Comparison of ENCODE assay signal across 15 cellular contexts in genomic region chr1:229158317-229159294, GRCh38.
DNase-seq lines count a peak whose midpoint lies in the region; ATAC-seq and TF ChIP-seq lines count a peak whose summit lies in the region.
"Had no signal": no experiment of that assay in that cellular context is flagged by ENCODE, and none has a peak within 500 bp of the region (broad histone marks: within the 10 kb centered on the region; RNA-seq: fewer than 3 reads in every experiment).

No MANE protein-coding gene starts in this region.

- ATAC-seq in T-helper 17 cell (peak; percentile 33), left colon (peak; percentile 85), HG02763 (IDR thresholded peaks at IDR 0.05; ENCODE audit: unreplicated experiment) (no peak)
- ATAC-seq in activated T-cell treated with anti-CD3 and anti-CD28 coated beads, Interleukin-2, amount 50 U/mL, for 4 hours = no peak
- no peak for ATAC-seq in stimulated activated naive CD8-positive, alpha-beta T cell treated with anti-CD3 and anti-CD28 coated beads, Interleukin-15, amount 100 ng/mL, for 72 hours
- ATAC-seq: activated CD8-positive, alpha-beta T cell treated with anti-CD3 and anti-CD28 coated beads, Interleukin-2, amount 10 ng/mL, durations not matched to agents 7 days and 5 days; stimulated activated effector memory CD8-positive, alpha-beta T cell treated with anti-CD3 and anti-CD28 coated beads, Interleukin-12 subunit alpha, Interleukin-12 subunit beta, amount 100 ng/mL, for 72 hours had no signal

- intact Hi-C loops in left colon (cut with DNase I, micrococcal nuclease) = no loop called here

- H3K4me3 Mint-ChIP-seq in T-helper 17 cell = no peak overlapping the region
- H3K4me3 Mint-ChIP-seq in activated T-cell treated with anti-CD3 and anti-CD28 coated beads, Interleukin-2, amount 50 U/mL, for 4 hours = no peak overlapping the region
- no peak overlapping the region for H3K4me3 Mint-ChIP-seq in stimulated activated naive CD8-positive, alpha-beta T cell treated with anti-CD3 and anti-CD28 coated beads, Interleukin-15, amount 100 ng/mL, for 72 hours
- H3K4me3 Mint-ChIP-seq: activated CD8-positive, alpha-beta T cell treated with anti-CD3 and anti-CD28 coated beads, Interleukin-2, amount 10 ng/mL, durations not matched to agents 7 days and 5 days; stimulated activated effector memory CD8-positive, alpha-beta T cell treated with anti-CD3 and anti-CD28 coated beads, Interleukin-12 subunit alpha, Interleukin-12 subunit beta, amount 100 ng/mL, for 72 hours had no signal

- H3K9me3 Mint-ChIP-seq in activated T-cell treated with anti-CD3 and anti-CD28 coated beads, Interleukin-2, amount 50 U/mL, for 4 hours = no peaks in the 10 kb centered on the region
- no peaks in the 10 kb centered on the region for H3K9me3 Mint-ChIP-seq in stimulated activated naive CD8-positive, alpha-beta T cell treated with anti-CD3 and anti-CD28 coated beads, Interleukin-15, amount 100 ng/mL, for 72 hours
- H3K9me3 Mint-ChIP-seq: stimulated activated effector memory CD8-positive, alpha-beta T cell treated with anti-CD3 and anti-CD28 coated beads, Interleukin-12 subunit alpha, Interleukin-12 subunit beta, amount 100 ng/mL, for 72 hours had no signal

- DNase-seq in HL-60 (ENCODE audit: low read depth in 1 of 2, low spot score in 1 of 2) (peak; percentile 88 to 94), T-helper 17 cell (no peak), left colon (peak in 1 of 2 donors; percentile 42), skeletal muscle cell (ENCODE audit: low read depth) (peak; percentile 4)
- no peak for DNase-seq in activated CD8-positive, alpha-beta memory T cell treated with anti-CD3 and anti-CD28 coated beads, Interleukin-2, amount 50 U/mL, for 48 hours
- DNase-seq in activated T-cell treated with anti-CD3 and anti-CD28 coated beads, Interleukin-2, amount 50 U/mL, for 4 hours = no peak
- no peak for DNase-seq in stimulated activated naive CD8-positive, alpha-beta T cell treated with anti-CD3 and anti-CD28 coated beads, Interleukin-15, amount 100 ng/mL, for 72 hours
- DNase-seq: activated CD8-positive, alpha-beta T cell treated with anti-CD3 and anti-CD28 coated beads, Interleukin-2, amount 10 ng/mL, durations not matched to agents 7 days and 5 days; activated naive CD4-positive, alpha-beta T cell treated with Interleukin-2 at 50 U/mL for 16 hours; DND-41; stimulated activated CD4-positive, alpha-beta T cell treated with anti-CD3 and anti-CD28 coated beads, Interleukin-1b, Interleukin-23, amount 100 ng/mL, for 48 hours had no signal

- no peak overlapping the region for H3K27ac Mint-ChIP-seq in T-helper 17 cell
- H3K27ac Mint-ChIP-seq in stimulated activated naive CD8-positive, alpha-beta T cell treated with anti-CD3 and anti-CD28 coated beads, Interleukin-15, amount 100 ng/mL, for 72 hours = no peak overlapping the region
- H3K27ac Mint-ChIP-seq: stimulated activated effector memory CD8-positive, alpha-beta T cell treated with anti-CD3 and anti-CD28 coated beads, Interleukin-12 subunit alpha, Interleukin-12 subunit beta, amount 100 ng/mL, for 72 hours had no signal

- peak overlapping the region; percentile 89 for H3K27ac ChIP-seq in HL-60 (replicated peaks)
- H3K27ac ChIP-seq: BLaER1, RWPE1 had no signal

- no peaks in the 10 kb centered on the region for H3K27me3 Mint-ChIP-seq in T-helper 17 cell
- H3K27me3 Mint-ChIP-seq in activated T-cell treated with anti-CD3 and anti-CD28 coated beads, Interleukin-2, amount 50 U/mL, for 4 hours (ENCODE audit: low read depth) = no peaks in the 10 kb centered on the region
- H3K27me3 Mint-ChIP-seq in stimulated activated naive CD8-positive, alpha-beta T cell treated with anti-CD3 and anti-CD28 coated beads, Interleukin-15, amount 100 ng/mL, for 72 hours = no peaks in the 10 kb centered on the region

- no peak overlapping the region for H3K4me3 ChIP-seq in HL-60 (replicated peaks; ENCODE audit: insufficient read depth, low read length)
- H3K4me3 ChIP-seq in skeletal muscle cell (ENCODE audit: low read depth, low read length) = no peak overlapping the region
- H3K4me3 ChIP-seq: BLaER1 had no signal

- no peaks in the 10 kb centered on the region for H3K27me3 ChIP-seq in HL-60 (ENCODE audit: insufficient read depth, poor library complexity, severe bottlenecking)
- H3K27me3 ChIP-seq: BLaER1 had no signal

- no peaks in the 10 kb centered on the region for H3K36me3 Mint-ChIP-seq in T-helper 17 cell (ENCODE audit: low read depth)
- H3K36me3 Mint-ChIP-seq in activated T-cell treated with anti-CD3 and anti-CD28 coated beads, Interleukin-2, amount 50 U/mL, for 4 hours (ENCODE audit: insufficient read depth) = no peaks in the 10 kb centered on the region
- H3K36me3 Mint-ChIP-seq: stimulated activated effector memory CD8-positive, alpha-beta T cell treated with anti-CD3 and anti-CD28 coated beads, Interleukin-12 subunit alpha, Interleukin-12 subunit beta, amount 100 ng/mL, for 72 hours had no signal

- peaks cover 15% of the 10 kb centered on the region for H3K4me1 Mint-ChIP-seq in T-helper 17 cell
- H3K4me1 Mint-ChIP-seq in activated T-cell treated with anti-CD3 and anti-CD28 coated beads, Interleukin-2, amount 50 U/mL, for 4 hours (ENCODE audit: low read depth) = peaks cover 14% of the 10 kb centered on the region
- peaks cover 19% of the 10 kb centered on the region for H3K4me1 Mint-ChIP-seq in stimulated activated naive CD8-positive, alpha-beta T cell treated with anti-CD3 and anti-CD28 coated beads, Interleukin-15, amount 100 ng/mL, for 72 hours

- TF ChIP-seq CTCF in HL-60 (IDR thresholded peaks at IDR 0.05; ENCODE audit: insufficient read depth, low read length) = no peak

- no peaks in the 10 kb centered on the region for H3K9me3 ChIP-seq in T-helper 17 cell (ENCODE audit: control insufficient read depth, low read length, poor library complexity, severe bottlenecking)
- H3K9me3 ChIP-seq: BLaER1 had no signal

Comparison
In these comparisons a context has a peak if more than half of its experiments do, and no peak if none do; other contexts are left out.
1. DNase-seq: peak in HL-60 (2 of 2) and skeletal muscle cell (single experiment); none in T-helper 17 cell (0 of 3), activated CD8-positive, alpha-beta memory T cell treated with anti-CD3 and anti-CD28 coated beads, Interleukin-2, amount 50 U/mL, for 48 hours (single experiment), activated T-cell treated with anti-CD3 and anti-CD28 coated beads, Interleukin-2, amount 50 U/mL, for 4 hours (single experiment) and stimulated activated naive CD8-positive, alpha-beta T cell treated with anti-CD3 and anti-CD28 coated beads, Interleukin-15, amount 100 ng/mL, for 72 hours (0 of 2).
2. ATAC-seq: peak in T-helper 17 cell (single experiment) and left colon (single experiment); none in HG02763 (single experiment), activated T-cell treated with anti-CD3 and anti-CD28 coated beads, Interleukin-2, amount 50 U/mL, for 4 hours (0 of 2) and stimulated activated naive CD8-positive, alpha-beta T cell treated with anti-CD3 and anti-CD28 coated beads, Interleukin-15, amount 100 ng/mL, for 72 hours (single experiment).